Comparison of ENCODE assay signal across 8 cellular contexts in genomic region chr10:6145414-6145978, GRCh38. TPM values are rescaled to one million over a fixed set of nuclear protein-coding genes. Genes with fewer than 3 reads are reported as not detected.
DNase-seq lines count a peak whose midpoint lies in the region; TF ChIP-seq lines count a peak whose summit lies in the region.

No MANE protein-coding gene starts in this region.

- H2BK120ac ChIP-seq in mesenchymal stem cell (ENCODE audit: low read depth, low read length): no peak overlapping the region

- H3K9me3 ChIP-seq in A673 (ENCODE audit: low read depth, low read length, poor library complexity, severe bottlenecking) (no peaks in the 10 kb centered on the region), mesenchymal stem cell (ENCODE audit: control insufficient read depth, low read length) (no peaks in the 10 kb centered on the region)

- POLR2A ChIA-PET in A673 (lab: Charles Lee; ENCODE audit: low non-redundant PET): no interaction called here

- peak overlapping the region in 1 of 2 experiments; percentile 98 for H3K23ac ChIP-seq in mesenchymal stem cell (ENCODE audit: low read length in 2 of 2)

- peak overlapping the region; percentile 37 for H2BK15ac ChIP-seq in mesenchymal stem cell (ENCODE audit: low read depth, poor library complexity, severe bottlenecking)

- peak overlapping the region in 1 of 2 experiments; percentile 93 for H2BK12ac ChIP-seq in mesenchymal stem cell (ENCODE audit: low read length in 2 of 2)

- peak overlapping the region; percentile 90 for H3K9ac ChIP-seq in mesenchymal stem cell (ENCODE audit: low read length)

- CTCF ChIA-PET in A673 (lab: Charles Lee): no interaction called here

- in situ Hi-C loops in brain microvascular endothelial cell (cut with HindIII; ENCODE audit: low pct_ligation_motif_present, low sequenced_read_pairs): no loop called here

- peak overlapping the region; percentile 79 for H3K27ac ChIP-seq in A673 (ENCODE audit: low read depth, low read length, poor library complexity, severe bottlenecking)
- peak overlapping the region; percentile 88 for H3K27ac ChIP-seq in brain microvascular endothelial cell
- H3K27ac ChIP-seq in mesenchymal stem cell (ENCODE audit: low read length, poor library complexity, severe bottlenecking): no peak overlapping the region
- no peak overlapping the region for H3K27ac ChIP-seq in urinary bladder (ENCODE audit: low read depth)

- H3K18ac ChIP-seq in mesenchymal stem cell (ENCODE audit: low read depth in 1 of 2, low read length in 2 of 2): peak overlapping the region; percentile 96 to 98

- H3K4ac ChIP-seq in mesenchymal stem cell (ENCODE audit: low read depth in 1 of 2, low read length in 2 of 2): peak overlapping the region in 1 of 2 experiments; percentile 85

- no peaks in the 10 kb centered on the region for H3K27me3 ChIP-seq in A673 (replicated peaks; ENCODE audit: insufficient read depth, low read depth, low read length, poor library complexity)
- no peaks in the 10 kb centered on the region for H3K27me3 ChIP-seq in brain microvascular endothelial cell (replicated peaks)
- H3K27me3 ChIP-seq in mesenchymal stem cell (ENCODE audit: control insufficient read depth in 1 of 2, insufficient read depth in 1 of 2, low read length in 2 of 2): peaks cover 0 to 5% of the 10 kb centered on the region in 2 experiments

- peak overlapping the region; percentile 17 for H2AK5ac ChIP-seq in mesenchymal stem cell (ENCODE audit: low read length, severe bottlenecking)

- BruUV-seq in A673 (replicated peaks; lab: Mats Ljungman, UMichigan): no TSS peak

- H3K4me1 ChIP-seq in A673 (ENCODE audit: insufficient read depth, low read length, poor library complexity, severe bottlenecking) (peaks cover 11% of the 10 kb centered on the region), mesenchymal stem cell (ENCODE audit: control insufficient read depth, insufficient read depth, low read depth, low read length) (peaks cover 35% of the 10 kb centered on the region), urinary bladder (ENCODE audit: insufficient read depth) (no peaks in the 10 kb centered on the region)

- H3K36me3 ChIP-seq in A673 (ENCODE audit: insufficient read depth, low read length, poor library complexity, severe bottlenecking): no peaks in the 10 kb centered on the region
- H3K36me3 ChIP-seq in brain microvascular endothelial cell (replicated peaks): no peaks in the 10 kb centered on the region
- peaks cover 0 to 10% of the 10 kb centered on the region in 2 experiments for H3K36me3 ChIP-seq in mesenchymal stem cell (ENCODE audit: control insufficient read depth in 1 of 2, insufficient read depth in 2 of 2, low read depth in 1 of 2, low read length in 2 of 2)
- H3K36me3 ChIP-seq in urinary bladder (ENCODE audit: insufficient read depth): no peaks in the 10 kb centered on the region

- peak overlapping the region; percentile 93 for H3K4me2 ChIP-seq in mesenchymal stem cell (ENCODE audit: low read length, poor library complexity, severe bottlenecking)

- peak overlapping the region; percentile 34 for H4K91ac ChIP-seq in mesenchymal stem cell (ENCODE audit: low read length)

- peak overlapping the region; percentile 14 for H4K8ac ChIP-seq in mesenchymal stem cell (ENCODE audit: low read length)

- H2AFZ ChIP-seq in mesenchymal stem cell (ENCODE audit: low read depth, low read length): peak overlapping the region; percentile 73

- TF ChIP-seq CTCF in A673 (conservative IDR thresholded peaks at IDR 0.05; ENCODE audit: low read depth, low read length) (no peak), brain microvascular endothelial cell (IDR thresholded peaks at IDR 0.05; ENCODE audit: low read depth, low read length, missing control alignments) (peak; percentile 10)

- peaks cover 26% of the 10 kb centered on the region for H3K79me1 ChIP-seq in mesenchymal stem cell (replicated peaks; ENCODE audit: low read length, poor library complexity, severe bottlenecking)

- DNase-seq in A673 (ENCODE audit: low spot score): no peak
- peak; percentile 21 for DNase-seq in HK-2 (ENCODE audit: unreplicated experiment)
- no peak for DNase-seq in brain microvascular endothelial cell
- DNase-seq in mesenchymal stem cell: no peak
- DNase-seq in superior temporal gyrus (ENCODE audit: extremely low spot score): no peak
- DNase-seq in NCI-H2196 (lab: John Stamatoyannopoulos, UW; ENCODE audit: unreplicated experiment): no peak
- DNase-seq in NK-92 (lab: John Stamatoyannopoulos, UW; ENCODE audit: unreplicated experiment): no peak

- intact Hi-C loops in A673 (cut with micrococcal nuclease; ENCODE audit: unreplicated experiment): no loop called here

- 3% methylated on average over 44 of the region's 44 CpGs for WGBS in mesenchymal stem cell
- WGBS in urinary bladder: 4% methylated on average over 44 of the region's 44 CpGs

- H3K4me3 ChIP-seq in A673 (ENCODE audit: low read depth, low read length, poor library complexity, severe bottlenecking) (peak overlapping the region; percentile 63), brain microvascular endothelial cell (ENCODE audit: low read depth, low read length) (peak overlapping the region; percentile 69), mesenchymal stem cell (ENCODE audit: insufficient read depth in 1 of 2, low read depth in 1 of 2, low read length in 2 of 2) (peak overlapping the region; percentile 83 to 85), urinary bladder (ENCODE audit: low read depth, low read length) (peak overlapping the region; percentile 71)

- H3K14ac ChIP-seq in mesenchymal stem cell (ENCODE audit: low read length in 2 of 2): peak overlapping the region in 1 of 2 experiments; percentile 99

- H2BK5ac ChIP-seq in mesenchymal stem cell (ENCODE audit: low read depth, low read length, poor library complexity, severe bottlenecking): no peak overlapping the region

RNA-seq across cellular contexts. Expression of gene RBM17, which starts 56.7 kb away (rescaled TPM):
- 195 and 200 TPM in 2 replicates for total RNA-seq in A673 (2021)
- 78.5 TPM for polyA plus RNA-seq in mesenchymal stem cell (2013, experiment 1 of 2)
- polyA plus RNA-seq in mesenchymal stem cell (2013, experiment 2 of 2): 73.5 TPM
- 59.6 TPM for total RNA-seq in urinary bladder
- polyA plus RNA-seq in urinary bladder: 58.3 TPM

RNA-seq across cellular contexts. Expression of gene PFKFB3, which starts 57.2 kb away (rescaled TPM):
- total RNA-seq in A673 (2021) (42.8 and 53.0 TPM in 2 replicates), urinary bladder (6.5 TPM)
- 14.6 TPM for polyA plus RNA-seq in mesenchymal stem cell (2013, experiment 1 of 2)
- polyA plus RNA-seq in mesenchymal stem cell (2013, experiment 2 of 2): 15.8 TPM
- 31.8 TPM for polyA plus RNA-seq in urinary bladder

Comparison
In these comparisons a context has a peak if more than half of its experiments do, and no peak if none do; other contexts are left out.
1. H3K27ac ChIP-seq: peak in A673 (single experiment) and brain microvascular endothelial cell (single experiment); none in mesenchymal stem cell (single experiment) and urinary bladder (single experiment).
2. Peak in every context shown above with its lines, with median percentiles within 50 percentile points of each other: H3K4me3 ChIP-seq.